20 cellular contexts compared by ENCODE assay signal in the genomic region with DNA sequence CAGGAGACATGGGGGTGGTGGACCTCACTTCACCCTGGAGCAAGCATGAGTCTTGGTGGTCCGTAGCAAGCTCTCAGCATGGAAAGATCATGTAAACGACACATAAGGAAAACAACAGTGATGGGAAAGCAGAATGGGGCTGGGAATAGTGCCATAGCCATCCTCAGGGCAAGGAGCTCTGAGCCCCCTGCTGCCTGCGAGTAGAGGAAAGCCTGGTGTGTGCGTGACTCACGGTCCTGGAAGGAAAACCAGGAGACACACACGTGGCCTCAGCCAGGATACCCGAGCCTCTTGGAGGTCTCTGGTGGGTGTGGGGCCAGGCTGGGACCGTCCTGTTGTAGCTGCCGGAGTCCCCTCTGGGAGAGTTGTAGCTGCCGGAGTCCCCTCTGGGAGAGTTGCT. TPM values are rescaled to one million over a fixed set of nuclear protein-coding genes. Genes with fewer than 3 reads are reported as not detected.
A peak's percentile ranks its signal among the peaks of the same experiment; 100 is the strongest.
DNase-seq lines count a peak whose midpoint lies in the region; ATAC-seq and TF ChIP-seq lines count a peak whose summit lies in the region.
"Had no signal": no experiment of that assay in that cellular context is flagged by ENCODE, and none has a peak within 500 bp of the region (broad histone marks: within the 10 kb centered on the region; RNA-seq: fewer than 3 reads in every experiment).

No MANE protein-coding gene starts in this region.

- peaks cover 41% of the 10 kb centered on the region for H3K36me3 Mint-ChIP-seq in nephron progenitor cell (ENCODE audit: low read depth)
- H3K36me3 Mint-ChIP-seq: T-cell had no signal

- peak; percentile 34 for DNase-seq in D341Med (ENCODE audit: low spot score)
- DNase-seq in LHCN-M2 (ENCODE audit: low read depth), result peak; percentile 36
- DNase-seq in fibroblast of mammary gland (ENCODE audit: low read depth), result peak; percentile 33
- DNase-seq in nephron progenitor cell, result no peak
- DNase-seq in DMS53 (lab: John Stamatoyannopoulos, UW), result no peak
- DNase-seq in SKM-1 (lab: John Stamatoyannopoulos, UW; ENCODE audit: unreplicated experiment), result no peak
- DNase-seq in SIG-M5 (lab: John Stamatoyannopoulos, UW), result no peak
- DNase-seq: activated CD4-positive, alpha-beta T cell treated with anti-CD3 and anti-CD28 coated beads for 1 hour; amniotic stem cell; Calu3; foreskin keratinocyte; KBM-7; midbrain; NCI-H1417 treated with DMSO at 0.1 percent for 48 hours; NCI-H345; ovary; substantia nigra; T-cell had no signal

- H3K4me3 Mint-ChIP-seq in nephron progenitor cell, result no peak overlapping the region
- H3K4me3 Mint-ChIP-seq: T-cell had no signal

- peaks cover 4% of the 10 kb centered on the region for H3K9me3 Mint-ChIP-seq in nephron progenitor cell
- H3K9me3 Mint-ChIP-seq: T-cell had no signal

- H3K4me1 Mint-ChIP-seq in nephron progenitor cell, result peaks cover 15% of the 10 kb centered on the region
- H3K4me1 Mint-ChIP-seq: T-cell had no signal

- peaks cover 2% of the 10 kb centered on the region for H3K27me3 Mint-ChIP-seq in nephron progenitor cell (ENCODE audit: low read depth, poor library complexity)

- H3K27ac Mint-ChIP-seq in nephron progenitor cell, result peak overlapping the region; percentile 62
- H3K27ac Mint-ChIP-seq: T-cell had no signal

- no peak for ATAC-seq in GM21423 (IDR thresholded peaks at IDR 0.05; ENCODE audit: unreplicated experiment)
- ATAC-seq: T-cell had no signal

- H3K4me3 ChIP-seq in fibroblast of mammary gland (ENCODE audit: control insufficient read depth, low read depth, low read length), result no peak overlapping the region
- H3K4me3 ChIP-seq: ovary had no signal

- TF ChIP-seq CTCF in fibroblast of mammary gland (conservative IDR thresholded peaks at IDR 0.05; ENCODE audit: control insufficient read depth, insufficient read depth, low read depth, low read length), result no peak
- no peak for TF ChIP-seq CTCF in nephron progenitor cell (IDR thresholded peaks at IDR 0.05)

RNA-seq across cellular contexts. Expression of a gene that starts 12.4 kb away (rescaled TPM):
- total RNA-seq in LHCN-M2 (2014; rRNA removed), result 0.58 and 0.75 TPM in 2 replicates
- 1.3 TPM for polyA plus RNA-seq in LHCN-M2 (2012)

RNA-seq across cellular contexts. Expression of a gene that starts 53.0 kb away (rescaled TPM):
- not detected in 2 replicates for total RNA-seq in LHCN-M2 (2014; rRNA removed)
- not detected for polyA plus RNA-seq in LHCN-M2 (2012)
- total RNA-seq: Calu3, foreskin keratinocyte, H7, T-cell had no signal
- polyA plus RNA-seq: foreskin keratinocyte had no signal

RNA-seq across cellular contexts. Expression of a gene that starts 57.0 kb away (rescaled TPM):
- total RNA-seq in LHCN-M2 (2014; rRNA removed), result 33.9 and 40.4 TPM in 2 replicates
- 25.3 TPM for polyA plus RNA-seq in LHCN-M2 (2012)

Comparison
In these comparisons a context has a peak if more than half of its experiments do, and no peak if none do; other contexts are left out.
1. DNase-seq: peak in D341Med (single experiment), LHCN-M2 (single experiment) and fibroblast of mammary gland (single experiment); none in nephron progenitor cell (single experiment), DMS53 (single experiment), SKM-1 (single experiment) and SIG-M5 (single experiment).